ENCODE assay signal across 37 cellular contexts in the genomic region with DNA sequence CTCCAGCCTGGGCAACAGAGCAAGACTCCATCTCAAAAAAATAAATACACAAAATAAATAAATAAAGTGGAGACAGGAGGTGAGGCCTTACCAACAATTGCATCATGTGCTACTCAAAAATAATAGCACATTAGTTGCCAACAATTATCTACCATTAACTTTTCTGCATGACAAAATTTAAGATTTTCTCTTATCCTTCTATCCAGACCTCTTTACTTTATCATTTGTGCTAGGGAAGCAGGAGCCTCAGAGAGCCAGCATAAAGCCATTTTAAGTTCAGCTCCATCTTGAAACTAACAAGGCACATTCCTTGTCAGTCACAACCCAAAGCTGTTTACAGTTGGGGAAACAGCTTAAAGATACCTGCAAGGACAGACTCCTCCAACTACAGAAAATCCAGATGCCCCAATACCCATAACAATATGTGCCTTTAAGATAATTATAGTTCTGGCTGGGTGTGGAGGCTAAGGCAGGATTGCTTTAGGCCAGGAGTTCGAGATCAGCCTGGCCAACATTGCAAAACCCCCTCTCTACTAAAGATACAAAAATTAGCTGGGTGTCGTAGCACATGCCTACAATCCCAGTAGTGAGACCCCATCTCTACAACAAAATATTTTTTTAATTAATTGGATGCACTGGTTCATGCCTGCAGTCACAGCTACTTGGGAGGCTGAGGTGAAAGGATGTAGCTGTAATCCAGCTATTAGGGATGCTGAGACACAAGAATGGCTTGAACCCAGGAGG. TPM values are rescaled to one million over a fixed set of nuclear protein-coding genes. Genes with fewer than 3 reads are reported as not detected.
"Had no signal": no experiment of that assay in that cellular context is flagged by ENCODE, and none has a peak within 500 bp of the region (broad histone marks: within the 10 kb centered on the region; RNA-seq: fewer than 3 reads in every experiment).

No MANE protein-coding gene starts in this region.

- ATAC-seq: gastrocnemius medialis; left lung; lower lobe of right lung; naive thymus-derived CD8-positive, alpha-beta T cell; pancreas; stimulated activated memory B cell treated with anti-CD40 and anti-IgM and Interleukin-4, amounts not matched to agents 10 μg/mL and 1 μg/mL and 100 μg/mL, for 72 hours; upper lobe of right lung had no signal

- FAIRE-seq: astrocyte, islet of Langerhans, pancreas had no signal

- H3K4me3 ChIP-seq: coronary artery, dorsolateral prefrontal cortex, gastrocnemius medialis, left lung, lower lobe of right lung, pancreas, prostate gland, smooth muscle cell, stomach, thyroid gland, upper lobe of right lung had no signal

- H3K4me3 Mint-ChIP-seq: activated CD4-positive, alpha-beta memory T cell treated with anti-CD3 and anti-CD28 coated beads for 36 hours; activated CD4-positive, alpha-beta T cell treated with anti-CD3 and anti-CD28 coated beads, Interleukin-2, amount 10 ng/mL, durations not matched to agents 24 days and 14 days; activated naive CD4-positive, alpha-beta T cell treated with anti-CD3 and anti-CD28 coated beads, Interleukin-2, amount 10 ng/mL, durations not matched to agents 7 days and 5 days; activated naive CD8-positive, alpha-beta T cell treated with anti-CD3 and anti-CD28 coated beads, Interleukin-2, amount 10 ng/mL, durations not matched to agents 7 days and 5 days; stimulated activated memory B cell treated with anti-CD40 and anti-IgM and Interleukin-4, amounts not matched to agents 10 μg/mL and 1 μg/mL and 100 μg/mL, for 72 hours had no signal

- H3K9me3 Mint-ChIP-seq: activated CD4-positive, alpha-beta memory T cell treated with anti-CD3 and anti-CD28 coated beads for 36 hours; activated naive CD4-positive, alpha-beta T cell treated with anti-CD3 and anti-CD28 coated beads, Interleukin-2, amount 10 ng/mL, durations not matched to agents 7 days and 5 days; activated naive CD8-positive, alpha-beta T cell treated with anti-CD3 and anti-CD28 coated beads, Interleukin-2, amount 10 ng/mL, durations not matched to agents 7 days and 5 days; naive thymus-derived CD8-positive, alpha-beta T cell; stimulated activated memory B cell treated with anti-CD40 and anti-IgM and Interleukin-4, amounts not matched to agents 10 μg/mL and 1 μg/mL and 100 μg/mL, for 72 hours had no signal

- H3K4me1 ChIP-seq: pancreas had no signal

- H3K27ac Mint-ChIP-seq: activated CD4-positive, alpha-beta memory T cell treated with anti-CD3 and anti-CD28 coated beads for 36 hours; activated CD4-positive, alpha-beta T cell treated with anti-CD3 and anti-CD28 coated beads, Interleukin-2, amount 10 ng/mL, durations not matched to agents 24 days and 14 days; activated naive CD4-positive, alpha-beta T cell treated with anti-CD3 and anti-CD28 coated beads, Interleukin-2, amount 10 ng/mL, durations not matched to agents 7 days and 5 days; activated naive CD8-positive, alpha-beta T cell treated with anti-CD3 and anti-CD28 coated beads, Interleukin-2, amount 10 ng/mL, durations not matched to agents 7 days and 5 days; stimulated activated memory B cell treated with anti-CD40 and anti-IgM and Interleukin-4, amounts not matched to agents 10 μg/mL and 1 μg/mL and 100 μg/mL, for 72 hours had no signal

- DNase-seq: activated CD4-positive, alpha-beta memory T cell treated with anti-CD3 and anti-CD28 coated beads for 36 hours; activated CD4-positive, alpha-beta T cell treated with anti-CD3 and anti-CD28 coated beads, Interleukin-2, amount 10 ng/mL, durations not matched to agents 24 days and 14 days; activated CD4-positive, CD25-positive, alpha-beta regulatory T cell treated with anti-CD3 and anti-CD28 coated beads, Interleukin-2, amount 50 U/mL, for 72 hours; activated CD8-positive, alpha-beta memory T cell treated with anti-CD3 and anti-CD28 coated beads, Interleukin-2, amount 50 U/mL, for 4 hours; activated gamma-delta T cell; activated naive CD4-positive, alpha-beta T cell treated with anti-CD3 and anti-CD28 coated beads, Interleukin-2, amount 10 ng/mL, durations not matched to agents 7 days and 5 days; activated naive CD8-positive, alpha-beta T cell treated with anti-CD3 and anti-CD28 coated beads, Interleukin-2, amount 10 ng/mL, durations not matched to agents 7 days and 5 days; activated T-cell treated with anti-CD3 and anti-CD28 coated beads, Interleukin-2, amount 50 U/mL, for 1 hour; brain microvascular endothelial cell; dorsolateral prefrontal cortex; effector memory CD4-positive, alpha-beta T cell; gastrocnemius medialis; glutamatergic neuron; left lung; lower lobe of right lung; mesenchymal stem cell; naive thymus-derived CD8-positive, alpha-beta T cell; nucleus accumbens; pancreas; stimulated activated CD4-positive, alpha-beta T cell treated with anti-CD3 and anti-CD28 coated beads, Interleukin-1b, Interleukin-23, amount 100 ng/mL, for 48 hours; stimulated activated CD4-positive, alpha-beta T cell treated with anti-CD3 and anti-CD28 coated beads, Interleukin-4, amount 100 ng/mL, for 4 hours; stimulated activated CD8-positive, alpha-beta memory T cell treated with anti-CD3 and anti-CD28 coated beads, Interleukin-4, amount 100 ng/mL, for 48 hours; stomach; T-helper 2 cell; thyroid gland; upper lobe of right lung had no signal

- H3K4me2 ChIP-seq: smooth muscle cell had no signal

- H3K27ac ChIP-seq: brain microvascular endothelial cell, coronary artery, dorsolateral prefrontal cortex, gastrocnemius medialis, left lung, lower lobe of right lung, pancreas, prostate gland, stomach, thyroid gland, upper lobe of right lung had no signal

- H3K9me3 ChIP-seq: gastrocnemius medialis, left lung, lower lobe of right lung, pancreas, prostate gland, stomach, thyroid gland, upper lobe of right lung had no signal

RNA-seq across cellular contexts. Expression of a gene that starts 13.3 kb away (rescaled TPM):
- total RNA-seq: activated CD4-positive, alpha-beta memory T cell treated with anti-CD3 and anti-CD28 coated beads for 36 hours; gastrocnemius medialis; left lung; naive thymus-derived CD8-positive, alpha-beta T cell; upper lobe of right lung had no signal
- polyA plus RNA-seq: naive thymus-derived CD8-positive, alpha-beta T cell had no signal

RNA-seq across cellular contexts. Expression of a gene that starts 25.2 kb away (rescaled TPM):
- polyA plus RNA-seq: naive thymus-derived CD8-positive, alpha-beta T cell had no signal

RNA-seq across cellular contexts. Expression of a gene that starts 28.0 kb away (rescaled TPM):
- total RNA-seq: activated CD4-positive, alpha-beta memory T cell treated with anti-CD3 and anti-CD28 coated beads for 36 hours; activated CD4-positive, alpha-beta T cell treated with anti-CD3 and anti-CD28 coated beads, Interleukin-2, amount 10 ng/mL, durations not matched to agents 24 days and 14 days; activated CD8-positive, alpha-beta memory T cell treated with anti-CD3 and anti-CD28 coated beads for 36 hours; activated naive CD8-positive, alpha-beta T cell treated with anti-CD3 and anti-CD28 coated beads, Interleukin-2, amount 10 ng/mL, durations not matched to agents 7 days and 5 days; cardiac septum; gastrocnemius medialis; left lung; lower lobe of right lung; naive thymus-derived CD8-positive, alpha-beta T cell; prostate gland; smooth muscle cell; stomach; upper lobe of right lung had no signal
- polyA plus RNA-seq: naive thymus-derived CD8-positive, alpha-beta T cell; smooth muscle cell had no signal

RNA-seq across cellular contexts. Expression of a gene that starts 48.8 kb away (rescaled TPM):
- total RNA-seq: activated CD4-positive, alpha-beta memory T cell treated with anti-CD3 and anti-CD28 coated beads for 36 hours; activated CD4-positive, alpha-beta T cell treated with anti-CD3 and anti-CD28 coated beads, Interleukin-2, amount 10 ng/mL, durations not matched to agents 24 days and 14 days; activated CD8-positive, alpha-beta memory T cell treated with anti-CD3 and anti-CD28 coated beads for 36 hours; activated naive CD8-positive, alpha-beta T cell treated with anti-CD3 and anti-CD28 coated beads, Interleukin-2, amount 10 ng/mL, durations not matched to agents 7 days and 5 days; astrocyte; cardiac septum; cerebellum; epithelial cell of proximal tubule; gastrocnemius medialis; left lung; lower lobe of right lung; naive thymus-derived CD8-positive, alpha-beta T cell; neural crest cell; pancreas; prostate gland; smooth muscle cell; thyroid gland; upper lobe of right lung had no signal
- polyA plus RNA-seq: naive thymus-derived CD8-positive, alpha-beta T cell; pancreas; smooth muscle cell; stomach had no signal
